16 cellular contexts compared by ENCODE assay signal in genomic region chr2:188076149-188077056, GRCh38.
DNase-seq lines count a peak whose midpoint lies in the region; ATAC-seq and TF ChIP-seq lines count a peak whose summit lies in the region.
"Had no signal": no experiment of that assay in that cellular context is flagged by ENCODE, and none has a peak within 500 bp of the region (broad histone marks: within the 10 kb centered on the region; RNA-seq: fewer than 3 reads in every experiment).

No MANE protein-coding gene starts in this region.

- peaks cover 13% of the 10 kb centered on the region for H3K9me3 ChIP-seq in IMR-90 (ENCODE audit: control insufficient read depth, insufficient read depth, low read length)

- TF ChIP-seq CTCF in GM20000 (IDR thresholded peaks at IDR 0.05; ENCODE audit: extremely low read depth, missing control alignments) (no peak), IMR-90 (conservative IDR thresholded peaks at IDR 0.05; ENCODE audit: low read depth, low read length) (no peak)

- H2BK120ac ChIP-seq in IMR-90 (ENCODE audit: low read depth, low read length), result no peak overlapping the region

- H2BK15ac ChIP-seq in IMR-90 (ENCODE audit: low read depth, low read length), result no peak overlapping the region

- no peak overlapping the region for H3K56ac ChIP-seq in IMR-90 (ENCODE audit: extremely low read depth, insufficient read depth, low read length)

- CTCF ChIA-PET in IMR-90 (lab: Yijun Ruan, JAX), result interaction anchor here (1.2 kb wide), 1 partner anchor 15 kb away, joined by 3 read pairs; no protein-coding TSS in a partner anchor

- DNase-seq in GM20000 (ENCODE audit: low spot score), result peak; percentile 3
- DNase-seq in IMR-90, result peak; percentile 1
- no peak for DNase-seq in SHP77 (lab: John Stamatoyannopoulos, UW)
- no peak for DNase-seq in T-helper 9 cell
- DNase-seq: anterior cingulate cortex; DND-41; HFFc6; NCI-H146; NCI-H526 treated with DMSO at 0.1 percent for 48 hours; stimulated activated CD4-positive, alpha-beta T cell treated with anti-CD3 and anti-CD28 coated beads, Interleukin-2, amount 100 ng/mL, for 48 hours had no signal

- no peaks in the 10 kb centered on the region for H3K36me3 ChIP-seq in IMR-90 (ENCODE audit: control insufficient read depth, insufficient read depth, low read length)
- H3K36me3 ChIP-seq: gastroesophageal sphincter, SJCRH30 had no signal

- intact Hi-C loops in IMR-90 (cut with micrococcal nuclease), result loop anchor here (10.0 kb wide), 1 partner anchor 428 kb away; no protein-coding TSS in a partner anchor

- no peak overlapping the region for H3K4me2 ChIP-seq in IMR-90 (ENCODE audit: low read depth, low read length)

- no peaks in the 10 kb centered on the region for H3K79me1 ChIP-seq in IMR-90 (ENCODE audit: low read depth in 1 of 2, low read length in 2 of 2)

- H3K9ac ChIP-seq in IMR-90 (ENCODE audit: low read depth, low read length), result no peak overlapping the region

- no peaks in the 10 kb centered on the region for H4K20me1 ChIP-seq in IMR-90 (ENCODE audit: insufficient read depth, low read length)

- H3K27ac ChIP-seq in IMR-90 (ENCODE audit: insufficient read depth, low read length), result no peak overlapping the region
- H3K27ac ChIP-seq: gastroesophageal sphincter, SJCRH30 had no signal

- no peak overlapping the region for H3K14ac ChIP-seq in IMR-90 (replicated peaks; ENCODE audit: low read depth, low read length)

- H2AFZ ChIP-seq in IMR-90 (replicated peaks; ENCODE audit: low read length, poor library complexity), result no peak overlapping the region

- H2AK5ac ChIP-seq in IMR-90 (ENCODE audit: low read depth, low read length), result no peak overlapping the region

- no peak for TF ChIP-seq RAD21 in IMR-90 (IDR thresholded peaks at IDR 0.05; ENCODE audit: low read length)

- no peak overlapping the region for H2BK5ac ChIP-seq in IMR-90 (ENCODE audit: low read depth, low read length, poor library complexity, severe bottlenecking)

- no peak overlapping the region for H4K5ac ChIP-seq in IMR-90 (ENCODE audit: low read depth, low read length)

- H3K18ac ChIP-seq in IMR-90 (ENCODE audit: low read depth, low read length), result no peak overlapping the region

- no peak overlapping the region for H3K4ac ChIP-seq in IMR-90 (ENCODE audit: low read depth, low read length)

- no TSS peak for BruUV-seq in IMR-90 (replicated peaks; lab: Mats Ljungman, UMichigan)

- POLR2A ChIA-PET in IMR-90 (lab: Charles Lee; ENCODE audit: unreplicated experiment), result interaction anchor here (0.6 kb wide), 1 partner anchor 105 kb away, joined by 3 read pairs; no protein-coding TSS in a partner anchor

- no peaks in the 10 kb centered on the region; the same call in 1 of the 2 replicates for H3K9me1 ChIP-seq in IMR-90 (ENCODE audit: insufficient read depth, low read length)

- no peak overlapping the region for H2AK9ac ChIP-seq in IMR-90 (replicated peaks; ENCODE audit: low read depth, low read length, poor library complexity)

- H4K91ac ChIP-seq in IMR-90 (ENCODE audit: insufficient read depth, low read depth, low read length), result no peak overlapping the region

- TF ChIP-seq POLR2A in GM18505 (IDR thresholded peaks at IDR 0.05; ENCODE audit: borderline replicate concordance, extremely low read depth, insufficient read depth, insufficient read length) (no peak), IMR-90 (IDR thresholded peaks at IDR 0.05; ENCODE audit: low read depth, low read length) (no peak)

- in situ Hi-C loops in IMR-90 (cut with MboI; ENCODE audit: low sequenced_read_pairs), result no loop called here

- no peak overlapping the region for H3K23ac ChIP-seq in IMR-90 (ENCODE audit: low read depth, low read length)

- dilution Hi-C loops in IMR-90 (cut with HindIII; ENCODE audit: low sequenced_read_pairs, unreplicated experiment), result no loop called here

- no peak overlapping the region for H2BK20ac ChIP-seq in IMR-90 (ENCODE audit: low read depth, low read length)

- H4K8ac ChIP-seq in IMR-90 (ENCODE audit: low read depth in 2 of 2, low read length in 2 of 2), result no peak overlapping the region

- H3K4me1 ChIP-seq in IMR-90 (ENCODE audit: control insufficient read depth, insufficient read depth, low read length), result peaks cover 1% of the 10 kb centered on the region; the same call in 1 of the 2 replicates
- H3K4me1 ChIP-seq: gastroesophageal sphincter had no signal

- ATAC-seq in GM18505 (IDR thresholded peaks at IDR 0.05; ENCODE audit: unreplicated experiment) (peak; percentile 86), HG02938 (IDR thresholded peaks at IDR 0.05; ENCODE audit: unreplicated experiment) (peak; percentile 91), IMR-90 (ENCODE audit: low read depth) (no peak), GM19324 (IDR thresholded peaks at IDR 0.05; ENCODE audit: low FRiP score, unreplicated experiment) (no peak), GM21423 (IDR thresholded peaks at IDR 0.05; ENCODE audit: unreplicated experiment) (no peak)
- ATAC-seq: gastroesophageal sphincter had no signal

- peaks cover 2% of the 10 kb centered on the region; the same call in 1 of the 2 replicates for H3K27me3 ChIP-seq in IMR-90 (ENCODE audit: control insufficient read depth, insufficient read depth, low read length)
- H3K27me3 ChIP-seq: gastroesophageal sphincter, SJCRH30 had no signal

- no CpG with 5 or more reads among the region's 2 CpGs for WGBS in IMR-90 (ENCODE audit: extremely low coverage in 2 of 2, insufficient read length in 1 of 2), 2 experiments

- H3K4me3 ChIP-seq in IMR-90 (ENCODE audit: insufficient read depth, low read depth, low read length), result no peak overlapping the region
- H3K4me3 ChIP-seq: gastroesophageal sphincter, SJCRH30 had no signal

TF ChIP-seq in IMR-90, 13 proteins besides CTCF, POLR2A, EP300 and RAD21:
- TF ChIP-seq ELK1 (IDR thresholded peaks at IDR 0.05; ENCODE audit: borderline replicate concordance, low read depth, low read length), result no peak

Comparison
In these comparisons a context has a peak if more than half of its experiments do, and no peak if none do; other contexts are left out.
1. ATAC-seq: peak in GM18505 (single experiment) and HG02938 (single experiment); none in IMR-90 (single experiment), GM19324 (single experiment) and GM21423 (single experiment).
2. DNase-seq: peak in GM20000 (single experiment) and IMR-90 (single experiment); none in SHP77 (0 of 2) and T-helper 9 cell (single experiment).